Comparison of ENCODE assay signal across 14 cellular contexts in genomic region chr21:31151156-31151555, GRCh38.
A peak's percentile ranks its signal among the peaks of the same experiment; 100 is the strongest.
DNase-seq lines count a peak whose midpoint lies in the region; ATAC-seq and TF ChIP-seq lines count a peak whose summit lies in the region.
"Had no signal": no experiment of that assay in that cellular context is flagged by ENCODE, and none has a peak within 500 bp of the region (broad histone marks: within the 10 kb centered on the region; RNA-seq: fewer than 3 reads in every experiment).

No MANE protein-coding gene starts in this region.

- CTCF ChIA-PET in T-cell (lab: Charles Lee): interaction anchor here in 1 of 2 donors (0.6 kb wide), 1 partner anchor 30 kb away, joined by 14 read pairs; no protein-coding TSS in a partner anchor

- H3K9me3 Mint-ChIP-seq in activated naive CD8-positive, alpha-beta T cell (ENCODE audit: low read depth): no peaks in the 10 kb centered on the region
- H3K9me3 Mint-ChIP-seq in activated naive CD8-positive, alpha-beta T cell treated with anti-CD3 and anti-CD28 coated beads for 36 hours: peaks cover 4% of the 10 kb centered on the region
- H3K9me3 Mint-ChIP-seq in T-cell (peaks cover 0 to 5% (median 4%) of the 10 kb centered on the region in 3 donors), neural crest cell (peaks cover 3% of the 10 kb centered on the region)

- peaks cover 43% of the 10 kb centered on the region for H3K36me3 Mint-ChIP-seq in activated naive CD8-positive, alpha-beta T cell
- H3K36me3 Mint-ChIP-seq in activated naive CD8-positive, alpha-beta T cell treated with anti-CD3 and anti-CD28 coated beads for 36 hours: peaks cover 64% of the 10 kb centered on the region
- H3K36me3 Mint-ChIP-seq in T-cell (peaks cover 54% of the 10 kb centered on the region), neural crest cell (ENCODE audit: low read depth) (peaks cover 39% of the 10 kb centered on the region)

- DNase-seq in activated naive CD8-positive, alpha-beta T cell treated with anti-CD3 and anti-CD28 coated beads for 36 hours: no peak
- no peak for DNase-seq in T-cell
- no peak for DNase-seq in neural crest cell (ENCODE audit: low read depth, low spot score)
- no peak for DNase-seq in EL
- no peak for DNase-seq in NCI-H82 treated with DMSO at 0.1 percent for 48 hours (lab: John Stamatoyannopoulos, UW; ENCODE audit: unreplicated experiment)
- DNase-seq: C1 segment of cervical spinal cord; Caco-2; CD8-positive, alpha-beta memory T cell; GM23248 had no signal

- no peak for ATAC-seq in T-cell (replicated peaks in 1 of 4)
- no peak for ATAC-seq in HG03439 (IDR thresholded peaks at IDR 0.05; ENCODE audit: unreplicated experiment)
- ATAC-seq: GM12878, HCT116 had no signal

- TF ChIP-seq CTCF in neural crest cell (conservative IDR thresholded peaks at IDR 0.05): no peak

- POLR2A ChIA-PET in T-cell (lab: Charles Lee): no interaction called here

- H3K27ac Mint-ChIP-seq in activated naive CD8-positive, alpha-beta T cell: peak overlapping the region; percentile 23
- H3K27ac Mint-ChIP-seq in activated naive CD8-positive, alpha-beta T cell treated with anti-CD3 and anti-CD28 coated beads for 36 hours: no peak overlapping the region
- H3K27ac Mint-ChIP-seq in T-cell (peak overlapping the region; percentile 0 to 11), neural crest cell (ENCODE audit: unreplicated experiment) (peak overlapping the region; percentile 83)
- H3K27ac Mint-ChIP-seq: B cell; CD8-positive, alpha-beta memory T cell had no signal

- peaks cover 42% of the 10 kb centered on the region for H3K4me1 Mint-ChIP-seq in activated naive CD8-positive, alpha-beta T cell (ENCODE audit: low read depth)
- H3K4me1 Mint-ChIP-seq in activated naive CD8-positive, alpha-beta T cell treated with anti-CD3 and anti-CD28 coated beads for 36 hours: peaks cover 27% of the 10 kb centered on the region
- H3K4me1 Mint-ChIP-seq in T-cell: peaks cover 65 to 76% (median 75%) of the 10 kb centered on the region in 3 donors
- H3K4me1 Mint-ChIP-seq in neural crest cell: peaks cover 4% of the 10 kb centered on the region
- H3K4me1 Mint-ChIP-seq: B cell had no signal

- no peak overlapping the region for H3K4me3 Mint-ChIP-seq in activated naive CD8-positive, alpha-beta T cell
- no peak overlapping the region for H3K4me3 Mint-ChIP-seq in activated naive CD8-positive, alpha-beta T cell treated with anti-CD3 and anti-CD28 coated beads for 36 hours
- H3K4me3 Mint-ChIP-seq in T-cell: peak overlapping the region in 1 of 3 donors; percentile 53
- H3K4me3 Mint-ChIP-seq in neural crest cell: no peak overlapping the region
- H3K4me3 Mint-ChIP-seq: B cell; CD8-positive, alpha-beta memory T cell had no signal

- no peaks in the 10 kb centered on the region for H3K27me3 Mint-ChIP-seq in activated naive CD8-positive, alpha-beta T cell
- no peaks in the 10 kb centered on the region for H3K27me3 Mint-ChIP-seq in activated naive CD8-positive, alpha-beta T cell treated with anti-CD3 and anti-CD28 coated beads for 36 hours
- H3K27me3 Mint-ChIP-seq in T-cell (no peaks in the 10 kb centered on the region), neural crest cell (ENCODE audit: low read depth) (no peaks in the 10 kb centered on the region)
- H3K27me3 Mint-ChIP-seq: B cell had no signal
